Comparison of ENCODE assay signal across 19 cellular contexts in the genomic region with DNA sequence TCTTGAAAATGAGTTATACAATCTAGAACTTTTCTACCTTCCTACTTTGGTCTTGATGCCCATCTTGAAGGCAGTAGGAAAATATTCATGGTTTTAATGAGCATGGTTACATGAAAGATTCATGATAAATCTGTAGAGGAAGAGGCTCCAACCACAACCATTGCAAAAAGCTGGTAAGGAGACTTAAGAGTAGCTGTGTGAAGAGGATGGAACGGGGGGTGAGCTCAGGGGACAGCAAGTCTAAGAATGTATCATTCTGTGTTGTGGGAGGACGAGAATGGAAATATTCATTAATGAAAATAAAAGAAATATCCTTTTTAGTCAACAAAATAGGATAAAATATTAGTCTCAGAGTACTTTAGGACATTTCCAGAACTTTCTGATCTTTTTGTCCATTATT.
DNase-seq lines count a peak whose midpoint lies in the region; TF ChIP-seq lines count a peak whose summit lies in the region.
"Had no signal": no experiment of that assay in that cellular context is flagged by ENCODE, and none has a peak within 500 bp of the region (broad histone marks: within the 10 kb centered on the region; RNA-seq: fewer than 3 reads in every experiment).

No MANE protein-coding gene starts in this region.

- in situ Hi-C loops in GM23248 (cut with MboI): no loop called here

- peaks cover 66% of the 10 kb centered on the region for H3F3A ChIP-seq in GM23248 (ENCODE audit: insufficient read depth)

- H2AFZ ChIP-seq in GM23248: no peak overlapping the region

- no peak for TF ChIP-seq EP300 in stomach (IDR thresholded peaks at IDR 0.05)

- H3K9me2 ChIP-seq in GM23248 (ENCODE audit: insufficient read depth): no peaks in the 10 kb centered on the region

- H3K36me3 ChIP-seq in GM23248 (ENCODE audit: low read depth) (peaks cover 5% of the 10 kb centered on the region; the same call in 1 of the 2 replicates), SJSA1 (no peaks in the 10 kb centered on the region), stomach (no peaks in the 10 kb centered on the region)
- H3K36me3 ChIP-seq: adrenal gland, spleen had no signal

- intact Hi-C loops in stomach (cut with DNase I; ENCODE audit: low total_unique reads): no loop called here

- H3K4me2 ChIP-seq in GM23248 (ENCODE audit: unreplicated experiment): peak overlapping the region; percentile 68

- no peaks in the 10 kb centered on the region for H4K20me1 ChIP-seq in GM23248 (ENCODE audit: insufficient read depth)

- no peak for TF ChIP-seq CTCF in fibroblast of mammary gland (conservative IDR thresholded peaks at IDR 0.05; ENCODE audit: control insufficient read depth, insufficient read depth, low read depth, low read length)
- TF ChIP-seq CTCF in stomach (IDR thresholded peaks at IDR 0.05): no peak

- peak overlapping the region; percentile 56 for H3K9ac ChIP-seq in GM23248

- H3K4me3 ChIP-seq in GM23248 (peak overlapping the region; percentile 15; the same call in 1 of the 2 replicates), SJSA1 (no peak overlapping the region), fibroblast of mammary gland (ENCODE audit: control insufficient read depth, low read depth, low read length) (no peak overlapping the region), stomach (no peak overlapping the region)
- H3K4me3 ChIP-seq: adrenal gland, SK-N-MC, spleen, testis had no signal

- H3K4me1 ChIP-seq in GM23248 (ENCODE audit: insufficient read depth): peaks cover 57% of the 10 kb centered on the region
- H3K4me1 ChIP-seq in SJSA1 (replicated peaks): peaks cover 39% of the 10 kb centered on the region
- H3K4me1 ChIP-seq in stomach: no peaks in the 10 kb centered on the region
- H3K4me1 ChIP-seq: adrenal gland, spleen, testis had no signal

- peak overlapping the region; percentile 90 for H3K27ac ChIP-seq in GM23248
- H3K27ac ChIP-seq in SJSA1: peak overlapping the region; percentile 76
- peak overlapping the region in 4 of 5 donors; percentile 5 to 56 (median 48) for H3K27ac ChIP-seq in stomach
- H3K27ac ChIP-seq: adrenal gland, SK-N-MC, spleen had no signal

- no peak for TF ChIP-seq POLR2A in stomach (IDR thresholded peaks at IDR 0.05)

- DNase-seq in GM23248: peak; percentile 48
- no peak for DNase-seq in SJSA1 (ENCODE audit: low read depth in 1 of 2, low spot score in 2 of 2)
- peak; percentile 40 for DNase-seq in fibroblast of mammary gland (ENCODE audit: low read depth)
- no peak for DNase-seq in stomach
- no peak for DNase-seq in AG08396 (ENCODE audit: low spot score)
- DNase-seq in amygdala (lab: John Stamatoyannopoulos, UW): no peak
- DNase-seq in NCI-H1694 treated with DMSO at 0.1 percent for 48 hours (lab: John Stamatoyannopoulos, UW): no peak
- DNase-seq: activated CD4-positive, alpha-beta T cell treated with anti-CD3 and anti-CD28 coated beads for 48 hours; activated gamma-delta T cell treated with Interleukin-2 at 50 U/mL for 16 hours; activated T-cell treated with anti-CD3 and anti-CD28 coated beads, Interleukin-2, amount 50 U/mL, for 24 hours; adrenal gland; CD4-positive, alpha-beta T cell; glutamatergic neuron; left cardiac atrium; spleen; stimulated activated CD4-positive, alpha-beta T cell treated with anti-CD3 and anti-CD28 coated beads, Interleukin-2, amount 100 ng/mL, for 48 hours; T-helper 2 cell; testis had no signal

- H3K9me3 ChIP-seq in GM23248 (ENCODE audit: low read depth): no peaks in the 10 kb centered on the region
- H3K9me3 ChIP-seq in SJSA1 (replicated peaks): no peaks in the 10 kb centered on the region
- no peaks in the 10 kb centered on the region for H3K9me3 ChIP-seq in stomach
- H3K9me3 ChIP-seq: adrenal gland, spleen, testis had no signal

- 30 to 35% methylated on average over 2 of the region's 2 CpGs for WGBS in GM23248 (ENCODE audit: low coverage in 1 of 2, low lambda C conversion rate in 2 of 2, missing lambda C conversion rate in 2 of 2), 2 experiments
- WGBS in stomach, 5 donors: 81 to 85% (median 83%) methylated on average over 2 of the region's 2 CpGs

- peaks cover 20% of the 10 kb centered on the region for H3K79me2 ChIP-seq in GM23248 (ENCODE audit: insufficient read depth)

- H3K27me3 ChIP-seq in GM23248 (replicated peaks; ENCODE audit: insufficient read depth) (no peaks in the 10 kb centered on the region), SJSA1 (replicated peaks) (no peaks in the 10 kb centered on the region), stomach (no peaks in the 10 kb centered on the region)
- H3K27me3 ChIP-seq: adrenal gland, spleen, testis had no signal

Comparison
In these comparisons a context has a peak if more than half of its experiments do, and no peak if none do; other contexts are left out.
1. DNase-seq: peak in GM23248 (single experiment) and fibroblast of mammary gland (single experiment); none in SJSA1 (0 of 2), stomach (single experiment), AG08396 (single experiment), amygdala (0 of 56) and NCI-H1694 treated with DMSO at 0.1 percent for 48 hours (single experiment).
2. Peak in every context shown above with its lines, with median percentiles within 50 percentile points of each other: H3K27ac ChIP-seq.